26 cellular contexts compared by ENCODE assay signal in genomic region chr4:28772796-28773195, GRCh38.
"Had no signal": no experiment of that assay in that cellular context is flagged by ENCODE, and none has a peak within 500 bp of the region (broad histone marks: within the 10 kb centered on the region; RNA-seq: fewer than 3 reads in every experiment).

No MANE protein-coding gene starts in this region.

- ATAC-seq: activated CD4-positive, alpha-beta T cell treated with anti-CD3 and anti-CD28 coated beads for 36 hours; activated CD4-positive, CD25-positive, alpha-beta regulatory T cell treated with anti-CD3 and anti-CD28 coated beads, Interleukin-2, amount 50 U/mL, for 24 hours; activated CD8-positive, alpha-beta T cell treated with anti-CD3 and anti-CD28 coated beads, Interleukin-2, amount 10 ng/mL, durations not matched to agents 7 days and 5 days; body of pancreas had no signal

- H3K27me3 ChIP-seq: body of pancreas, breast epithelium, SJCRH30 had no signal

- H3K36me3 ChIP-seq: breast epithelium, SJCRH30 had no signal

- H3K27ac ChIP-seq: body of pancreas, breast epithelium, PC-9, RWPE1, SJCRH30, SK-N-MC had no signal

- DNase-seq: activated CD4-positive, alpha-beta T cell treated with anti-CD3 and anti-CD28 coated beads for 36 hours; activated CD4-positive, alpha-beta T cell treated with anti-CD3 and anti-CD28 coated beads, Interleukin-2, amount 10 ng/mL, durations not matched to agents 7 days and 5 days; activated CD4-positive, alpha-beta T cell treated with anti-CD3 and anti-CD28 coated beads, Interleukin-2, amount 50 U/mL, for 48 hours; activated CD8-positive, alpha-beta T cell treated with anti-CD3 and anti-CD28 coated beads, Interleukin-2, amount 10 ng/mL, durations not matched to agents 7 days and 5 days; activated gamma-delta T cell; activated naive CD4-positive, alpha-beta T cell treated with Interleukin-2 at 50 U/mL for 16 hours; activated naive CD8-positive, alpha-beta T cell treated with anti-CD3 and anti-CD28 coated beads, Interleukin-2, amount 10 ng/mL, durations not matched to agents 7 days and 5 days; activated T-cell treated with anti-CD3 and anti-CD28 coated beads, Interleukin-2, amount 50 U/mL, for 24 hours; amygdala; body of pancreas; caudate nucleus; Kasumi-1; KG1; NCI-H1105; NCI-H1436; NCI-H1694; NCI-H1930; NCI-H345; NCI-H524 treated with DMSO at 0.1 percent for 48 hours; PC-9; SHP77; SJCRH30 had no signal

- H3K4me1 ChIP-seq: body of pancreas, breast epithelium, SJCRH30 had no signal

- H3K9me3 ChIP-seq: body of pancreas, breast epithelium, SJCRH30 had no signal

- H3K4me3 ChIP-seq: body of pancreas, breast epithelium, PC-9, SJCRH30, SK-N-MC had no signal
